8 cellular contexts compared by ENCODE assay signal in genomic region chr4:16225139-16225538, GRCh38. TPM values are rescaled to one million over a fixed set of nuclear protein-coding genes. Genes with fewer than 3 reads are reported as not detected.
DNase-seq lines count a peak whose midpoint lies in the region; TF ChIP-seq lines count a peak whose summit lies in the region.

No MANE protein-coding gene starts in this region.

- H3K27ac Mint-ChIP-seq in dendritic cell treated with granulocyte-macrophage colony-stimulating factor and Interleukin-4, amounts not matched to agents 40 ng/mL and 50 ng/mL, for 4 days: peak overlapping the region; percentile 83

- H3K4me1 ChIP-seq in OCI-LY3 (ENCODE audit: low read length): peaks cover 11% of the 10 kb centered on the region

- H3K36me3 ChIP-seq in OCI-LY3 (replicated peaks; ENCODE audit: low read depth, low read length): peaks cover 5% of the 10 kb centered on the region

- no peak for TF ChIP-seq CTCF in GM10266 (IDR thresholded peaks at IDR 0.05; ENCODE audit: control insufficient read depth, insufficient read depth, low read depth, missing control alignments)
- no peak for TF ChIP-seq CTCF in OCI-LY3 (IDR thresholded peaks at IDR 0.05; ENCODE audit: low read depth, low read length)

- peak overlapping the region; percentile 76 for H3K4me3 Mint-ChIP-seq in dendritic cell treated with granulocyte-macrophage colony-stimulating factor and Interleukin-4, amounts not matched to agents 40 ng/mL and 50 ng/mL, for 4 days

- peaks cover 61% of the 10 kb centered on the region for H3K79me2 ChIP-seq in OCI-LY3 (ENCODE audit: low read length)

- intact Hi-C loops in dendritic cell treated with granulocyte-macrophage colony-stimulating factor and Interleukin-4, amounts not matched to agents 40 ng/mL and 50 ng/mL, for 4 days (cut with micrococcal nuclease): loop anchor here (5.0 kb wide), 1 partner anchor 37 kb away; no protein-coding TSS in a partner anchor

- no peaks in the 10 kb centered on the region for H3K9me3 ChIP-seq in OCI-LY3 (ENCODE audit: insufficient read depth, low read length)

- DNase-seq in GM10266 (ENCODE audit: extremely low spot score) (peak; percentile 22), myocyte (ENCODE audit: low read depth) (peak; percentile 10), COLO668 (lab: John Stamatoyannopoulos, UW; ENCODE audit: unreplicated experiment) (no peak), NCI-H748 (lab: John Stamatoyannopoulos, UW; ENCODE audit: unreplicated experiment) (no peak)
- DNase-seq in stimulated activated CD8-positive, alpha-beta memory T cell treated with anti-CD3 and anti-CD28 coated beads, Interleukin-4, amount 100 ng/mL, for 48 hours: no peak
- no peak for DNase-seq in activated CD4-positive, CD25-positive, alpha-beta regulatory T cell (lab: John Stamatoyannopoulos, UW)

- 0 out of 2 replicates have a peak overlapping the region, but pooled peaks have one; percentile 10 for H2AFZ ChIP-seq in OCI-LY3 (ENCODE audit: low read depth, low read length)

- H3K4me1 Mint-ChIP-seq in dendritic cell treated with granulocyte-macrophage colony-stimulating factor and Interleukin-4, amounts not matched to agents 40 ng/mL and 50 ng/mL, for 4 days (ENCODE audit: low read depth): peaks cover 39% of the 10 kb centered on the region

- H3K36me3 Mint-ChIP-seq in dendritic cell treated with granulocyte-macrophage colony-stimulating factor and Interleukin-4, amounts not matched to agents 40 ng/mL and 50 ng/mL, for 4 days (ENCODE audit: low read depth): peaks cover 35% of the 10 kb centered on the region

- H3K9ac ChIP-seq in OCI-LY3 (ENCODE audit: low read length): peak overlapping the region; percentile 82

- peak overlapping the region; percentile 25; the same call in 1 of the 2 replicates for H3K27ac ChIP-seq in OCI-LY3 (ENCODE audit: low read length)

- no peaks in the 10 kb centered on the region for H3K27me3 ChIP-seq in OCI-LY3 (ENCODE audit: low read depth, low read length)

- H3K9me3 Mint-ChIP-seq in dendritic cell treated with granulocyte-macrophage colony-stimulating factor and Interleukin-4, amounts not matched to agents 40 ng/mL and 50 ng/mL, for 4 days: no peaks in the 10 kb centered on the region

- peak overlapping the region; percentile 92 for H3K4me2 ChIP-seq in OCI-LY3 (ENCODE audit: low read length)

- H4K20me1 ChIP-seq in OCI-LY3 (ENCODE audit: insufficient read depth, low read length): peaks cover 24% of the 10 kb centered on the region; the same call in 1 of the 2 replicates

- no peaks in the 10 kb centered on the region for H3K27me3 Mint-ChIP-seq in dendritic cell treated with granulocyte-macrophage colony-stimulating factor and Interleukin-4, amounts not matched to agents 40 ng/mL and 50 ng/mL, for 4 days

- H3K4me3 ChIP-seq in OCI-LY3 (ENCODE audit: low read length): peak overlapping the region; percentile 93

RNA-seq across cellular contexts. Expression of gene TAPT1, which starts 1.1 kb away (rescaled TPM):
- 15.5 and 17.1 TPM in 2 replicates for total RNA-seq in myocyte
- 9.1 TPM for polyA plus RNA-seq in myocyte (2012)

Comparison
In these comparisons a context has a peak if more than half of its experiments do, and no peak if none do; other contexts are left out.
1. DNase-seq: peak in GM10266 (single experiment) and myocyte (single experiment); none in stimulated activated CD8-positive, alpha-beta memory T cell treated with anti-CD3 and anti-CD28 coated beads, Interleukin-4, amount 100 ng/mL, for 48 hours (single experiment), COLO668 (single experiment), NCI-H748 (single experiment) and activated CD4-positive, CD25-positive, alpha-beta regulatory T cell (0 of 4).